Comparison of ENCODE assay signal across 20 cellular contexts in genomic region chr15:74234598-74234875, GRCh38. TPM values are rescaled to one million over a fixed set of nuclear protein-coding genes. Genes with fewer than 3 reads are reported as not detected.
A peak's percentile ranks its signal among the peaks of the same experiment; 100 is the strongest.
DNase-seq lines count a peak whose midpoint lies in the region; ATAC-seq and TF ChIP-seq lines count a peak whose summit lies in the region.
"Had no signal": no experiment of that assay in that cellular context is flagged by ENCODE, and none has a peak within 500 bp of the region (broad histone marks: within the 10 kb centered on the region; RNA-seq: fewer than 3 reads in every experiment).

No MANE protein-coding gene starts in this region.

- H3K36me3 ChIP-seq in BLaER1 treated with 17β-estradiol and CSF1 and Interleukin-3, amounts not matched to agents 10 nM and 100 nM: no peaks in the 10 kb centered on the region
- H3K36me3 ChIP-seq: HAP-1 had no signal

- H2AK5ac ChIP-seq in H9 (ENCODE audit: insufficient read length, low read length): no peak overlapping the region

- no peak overlapping the region for H3T11ph ChIP-seq in H9 (ENCODE audit: low read length)

- H3K79me2 ChIP-seq in H9 (ENCODE audit: insufficient read depth, low read length): no peaks in the 10 kb centered on the region

- no peaks in the 10 kb centered on the region for H3K27me3 ChIP-seq in BLaER1 treated with 17β-estradiol and CSF1 and Interleukin-3, amounts not matched to agents 10 nM and 100 nM
- no peaks in the 10 kb centered on the region for H3K27me3 ChIP-seq in H9 (ENCODE audit: insufficient read depth, low read length)

- no peak overlapping the region for H3K4ac ChIP-seq in H9 (ENCODE audit: low read depth, low read length)

- no peak overlapping the region for H3K56ac ChIP-seq in H9 (ENCODE audit: insufficient read length, low read depth, low read length)

- H3K27me3 Mint-ChIP-seq in H9 (ENCODE audit: low read depth) (peaks cover 62% of the 10 kb centered on the region), nephron (ENCODE audit: low read depth) (peaks cover 4% of the 10 kb centered on the region)

- H3K4me1 Mint-ChIP-seq in H9 (peaks cover 39 to 51% of the 10 kb centered on the region in 2 experiments), nephron (peaks cover 43% of the 10 kb centered on the region)
- H3K4me1 Mint-ChIP-seq: CD4-positive, alpha-beta memory T cell had no signal

- H3K4me3 Mint-ChIP-seq in H9: no peak overlapping the region
- H3K4me3 Mint-ChIP-seq in nephron: no peak overlapping the region
- H3K4me3 Mint-ChIP-seq: CD4-positive, alpha-beta memory T cell had no signal

- H2BK12ac ChIP-seq in H9 (ENCODE audit: insufficient read length, low read depth, low read length): no peak overlapping the region

- no peak overlapping the region for H3K27ac Mint-ChIP-seq in H9
- H3K27ac Mint-ChIP-seq in nephron: peak overlapping the region in 2 of 3 experiments; percentile 61 to 74
- H3K27ac Mint-ChIP-seq: CD4-positive, alpha-beta memory T cell had no signal

- H3K14ac ChIP-seq in H9 (ENCODE audit: insufficient read depth, low read length): peak overlapping the region; percentile 42; the same call in 1 of the 2 replicates

- peak overlapping the region in 6 of 11 experiments; percentile 0 to 39 (median 22); a peak in 7 of 22 replicates for H3K4me2 ChIP-seq in BLaER1 treated with 17β-estradiol and CSF1 and Interleukin-3, amounts not matched to agents 10 nM and 100 nM
- no peak overlapping the region for H3K4me2 ChIP-seq in H9 (ENCODE audit: insufficient read depth, insufficient read length, low read length)
- H3K4me2 ChIP-seq: KMS-11 had no signal

- no peak overlapping the region for H2BK15ac ChIP-seq in H9 (ENCODE audit: low read depth, low read length)

- H2BK20ac ChIP-seq in H9 (ENCODE audit: low read depth, low read length, poor library complexity, severe bottlenecking): no peak overlapping the region

- H3K23ac ChIP-seq in H9 (ENCODE audit: insufficient read length, low read depth, low read length): no peak overlapping the region

- no peaks in the 10 kb centered on the region for H3K79me1 ChIP-seq in H9 (ENCODE audit: insufficient read depth, low read depth, low read length, poor library complexity, severe bottlenecking)

- H4K20me1 ChIP-seq in BLaER1 treated with 17β-estradiol and CSF1 and Interleukin-3, amounts not matched to agents 10 nM and 100 nM: peaks cover 0 to 4% (median 0%) of the 10 kb centered on the region in 11 experiments; a peak in 2 of 22 replicates
- no peaks in the 10 kb centered on the region for H4K20me1 ChIP-seq in H9 (ENCODE audit: control insufficient read depth, insufficient read depth, insufficient read length)

- H4K8ac ChIP-seq in H9 (replicated peaks; ENCODE audit: insufficient read length, low read depth, low read length): no peak overlapping the region

- H3K9me3 ChIP-seq in BLaER1 treated with 17β-estradiol and CSF1 and Interleukin-3, amounts not matched to agents 10 nM and 100 nM (replicated peaks in 1 of 11): no peaks in the 10 kb centered on the region
- H3K9me3 ChIP-seq in H9 (ENCODE audit: control insufficient read depth, low read depth, low read length): no peaks in the 10 kb centered on the region
- H3K9me3 ChIP-seq: Caco-2, HAP-1 had no signal

- H3K23me2 ChIP-seq in H9 (ENCODE audit: insufficient read length, low read depth, low read length, poor library complexity, severe bottlenecking): no peaks in the 10 kb centered on the region

- H2BK5ac ChIP-seq in H9 (ENCODE audit: insufficient read length, low read length): no peak overlapping the region

- no peak overlapping the region for H2BK120ac ChIP-seq in H9 (ENCODE audit: low read depth, low read length, poor library complexity, severe bottlenecking)

- no peak for TF ChIP-seq CTCF in H9 (conservative IDR thresholded peaks at IDR 0.05)
- no peak for TF ChIP-seq CTCF in nephron (IDR thresholded peaks at IDR 0.05; ENCODE audit: unreplicated experiment in 3 of 3)

- H3K36me3 Mint-ChIP-seq in H9 (ENCODE audit: insufficient read depth in 1 of 3, low read depth in 3 of 3) (no peaks in the 10 kb centered on the region; a peak in 1 of 7 replicates), nephron (ENCODE audit: low read depth) (no peaks in the 10 kb centered on the region)
- H3K36me3 Mint-ChIP-seq: CD4-positive, alpha-beta memory T cell had no signal

- H3K18ac ChIP-seq in H9 (ENCODE audit: insufficient read length, low read depth, low read length): no peak overlapping the region

- H3K9me3 Mint-ChIP-seq in H9: no peaks in the 10 kb centered on the region
- no peaks in the 10 kb centered on the region for H3K9me3 Mint-ChIP-seq in nephron
- H3K9me3 Mint-ChIP-seq: CD4-positive, alpha-beta memory T cell had no signal

- no peak overlapping the region for H3K4me3 ChIP-seq in BLaER1 treated with 17β-estradiol and CSF1 and Interleukin-3, amounts not matched to agents 10 nM and 100 nM
- H3K4me3 ChIP-seq: HAP-1 had no signal

- no peak overlapping the region for H3K27ac ChIP-seq in BLaER1 treated with 17β-estradiol and CSF1 and Interleukin-3, amounts not matched to agents 10 nM and 100 nM
- no peak overlapping the region for H3K27ac ChIP-seq in H9 (ENCODE audit: insufficient read length, low read depth, low read length)
- H3K27ac ChIP-seq: KMS-11 had no signal

- WGBS in H9 (ENCODE audit: extremely low coverage, insufficient read length, low lambda C conversion rate): no CpG with 5 or more reads among the region's 9 CpGs

- no peak for DNase-seq in H9
- DNase-seq in activated T-cell treated with anti-CD3 and anti-CD28 coated beads for 4 hours: no peak
- DNase-seq in UCSD-AML1 (lab: John Stamatoyannopoulos, UW; ENCODE audit: unreplicated experiment): no peak
- DNase-seq: Caco-2; CD4-positive, alpha-beta memory T cell; DMS153; IMR-90; NCI-H1092 treated with DMSO at 0.1 percent for 48 hours; NCI-H2081 treated with DMSO at 0.1 percent for 48 hours; NCI-H446 treated with DMSO at 0.1 percent for 48 hours; NCI-H748 treated with DMSO at 0.1 percent for 48 hours; SIG-M5; T-helper 1 cell had no signal

- no peak overlapping the region for H3K9ac ChIP-seq in BLaER1 treated with 17β-estradiol and CSF1 and Interleukin-3, amounts not matched to agents 10 nM and 100 nM
- H3K9ac ChIP-seq in H9 (ENCODE audit: extremely low read depth, insufficient read length, low read length): no peak overlapping the region
- H3K9ac ChIP-seq: KMS-11 had no signal

- H2AFZ ChIP-seq in H9 (ENCODE audit: low read length): no peak overlapping the region

- H4K5ac ChIP-seq in H9 (ENCODE audit: insufficient read length, low read depth, low read length): no peak overlapping the region

- ATAC-seq in SK-N-SH treated with all-trans-retinoic acid at 6 μM for 48 hours (peak; percentile 47), HG02970 (IDR thresholded peaks at IDR 0.05; ENCODE audit: low FRiP score, unreplicated experiment) (no peak), HG02610 (IDR thresholded peaks at IDR 0.05; ENCODE audit: unreplicated experiment) (no peak)

- no peak overlapping the region for H4K91ac ChIP-seq in H9 (ENCODE audit: insufficient read length, low read depth, low read length)

- H3K4me1 ChIP-seq in BLaER1 treated with 17β-estradiol and CSF1 and Interleukin-3, amounts not matched to agents 10 nM and 100 nM: peaks cover 0 to 20% (median 15%) of the 10 kb centered on the region in 10 experiments; a peak in 13 of 20 replicates
- peaks cover 4% of the 10 kb centered on the region; the same call in 1 of the 2 replicates for H3K4me1 ChIP-seq in H9 (ENCODE audit: insufficient read depth, low read length)
- H3K4me1 ChIP-seq: Caco-2 had no signal

TF ChIP-seq in SK-N-SH treated with all-trans-retinoic acid at 6 μM for 48 hours, 23 proteins besides CTCF, POLR2A, EP300 and RAD21 (continues in another document):
- TF ChIP-seq BACH2 (CRISPR knock-in tag; IDR thresholded peaks at IDR 0.05; ENCODE audit: borderline replicate concordance) (no peak), ZNF565 (CRISPR knock-in tag; conservative IDR thresholded peaks at IDR 0.05; ENCODE audit: low read depth) (no peak), SNAI2 (CRISPR knock-in tag; IDR thresholded peaks at IDR 0.05) (no peak), ESRRG (CRISPR knock-in tag; IDR thresholded peaks at IDR 0.05) (no peak), ZFP3 (CRISPR knock-in tag; IDR thresholded peaks at IDR 0.05) (no peak), ZFP30 (CRISPR knock-in tag; IDR thresholded peaks at IDR 0.05) (no peak), TOX (CRISPR knock-in tag; IDR thresholded peaks at IDR 0.05; ENCODE audit: borderline replicate concordance) (no peak), ZNF8 (CRISPR knock-in tag; IDR thresholded peaks at IDR 0.05) (no peak)
- TF ChIP-seq, protein P1, sequence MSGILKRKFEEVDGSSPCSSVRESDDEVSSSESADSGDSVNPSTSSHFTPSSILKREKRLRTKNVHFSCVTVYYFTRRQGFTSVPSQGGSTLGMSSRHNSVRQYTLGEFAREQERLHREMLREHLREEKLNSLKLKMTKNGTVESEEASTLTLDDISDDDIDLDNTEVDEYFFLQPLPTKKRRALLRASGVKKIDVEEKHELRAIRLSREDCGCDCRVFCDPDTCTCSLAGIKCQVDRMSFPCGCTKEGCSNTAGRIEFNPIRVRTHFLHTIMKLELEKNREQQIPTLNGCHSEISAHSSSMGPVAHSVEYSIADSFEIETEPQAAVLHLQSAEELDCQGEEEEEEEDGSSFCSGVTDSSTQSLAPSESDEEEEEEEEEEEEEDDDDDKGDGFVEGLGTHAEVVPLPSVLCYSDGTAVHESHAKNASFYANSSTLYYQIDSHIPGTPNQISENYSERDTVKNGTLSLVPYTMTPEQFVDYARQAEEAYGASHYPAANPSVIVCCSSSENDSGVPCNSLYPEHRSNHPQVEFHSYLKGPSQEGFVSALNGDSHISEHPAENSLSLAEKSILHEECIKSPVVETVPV (CRISPR knock-in tag; IDR thresholded peaks at IDR 0.05): no peak

RNA-seq across cellular contexts. Expression of gene CCDC33, which starts 1.6 kb away (rescaled TPM):
- total RNA-seq in H9 (2021): 4.5 and 4.6 TPM in 2 replicates
- total RNA-seq: Caco-2; CD4-positive, alpha-beta memory T cell; IMR-90 had no signal

RNA-seq across cellular contexts. Expression of gene STRA6, which starts 31.9 kb away (rescaled TPM):
- 11.2 and 12.8 TPM in 2 replicates for total RNA-seq in H9 (2021)
- total RNA-seq: CD4-positive, alpha-beta memory T cell; IMR-90 had no signal

Comparison
In these comparisons a context has a peak if more than half of its experiments do, and no peak if none do; other contexts are left out.
1. H3K27ac Mint-ChIP-seq: peak in nephron (2 of 3); none in H9 (0 of 3).